In genomic region chr14:104749958-104750529, GRCh38 we compare ENCODE assay signal across 11 cellular contexts. TPM values are rescaled to one million over a fixed set of nuclear protein-coding genes. Genes with fewer than 3 reads are reported as not detected.
A peak's percentile ranks its signal among the peaks of the same experiment; 100 is the strongest.
DNase-seq lines count a peak whose midpoint lies in the region; ATAC-seq and TF ChIP-seq lines count a peak whose summit lies in the region.
"Had no signal": no experiment of that assay in that cellular context is flagged by ENCODE, and none has a peak within 500 bp of the region (broad histone marks: within the 10 kb centered on the region; RNA-seq: fewer than 3 reads in every experiment).

No MANE protein-coding gene starts in this region.

- H3K27me3 ChIP-seq in right cardiac atrium (ENCODE audit: control insufficient read depth, insufficient read depth), result no peaks in the 10 kb centered on the region
- H3K27me3 ChIP-seq in left ventricle myocardium inferior (ENCODE audit: low read depth), result no peaks in the 10 kb centered on the region
- H3K27me3 ChIP-seq in tibial artery, result no peaks in the 10 kb centered on the region

- H3K4me3 ChIP-seq in right cardiac atrium (ENCODE audit: low read length) (no peak overlapping the region), left ventricle myocardium inferior (no peak overlapping the region), tibial artery (peak overlapping the region in 1 of 2 donors; percentile 12)

- ATAC-seq in right cardiac atrium, result no peak
- ATAC-seq in GM21447 (IDR thresholded peaks at IDR 0.05; ENCODE audit: unreplicated experiment), result no peak

- DNase-seq in right cardiac atrium, result peak; percentile 8 to 53 (median 32)
- no peak for DNase-seq in left ventricle myocardium inferior
- DNase-seq in fibroblast of gingiva (ENCODE audit: low read depth), result peak; percentile 61
- DNase-seq in tibial artery, result no peak
- no peak for DNase-seq in caudate nucleus (lab: John Stamatoyannopoulos, UW)
- DNase-seq: ACHN; activated CD4-positive, CD25-positive, alpha-beta regulatory T cell; MM.1S; SHP77 treated with DMSO at 0.1 percent for 48 hours had no signal

- intact Hi-C loops in right cardiac atrium (cut with DNase I), result no loop called here
- intact Hi-C loops in left ventricle myocardium inferior (cut with micrococcal nuclease), result no loop called here
- intact Hi-C loops in tibial artery (cut with DNase I; ENCODE audit: low total_unique reads), result loop anchor here (10.0 kb wide), 1 partner anchor 725 kb away; the partner anchor contains the start of gene CRIP2

- peaks cover 2% of the 10 kb centered on the region for H3K4me1 ChIP-seq in right cardiac atrium (ENCODE audit: control insufficient read depth, insufficient read depth, low read length)
- peaks cover 43% of the 10 kb centered on the region for H3K4me1 ChIP-seq in left ventricle myocardium inferior
- peaks cover 6 to 88% (median 57%) of the 10 kb centered on the region in 4 donors for H3K4me1 ChIP-seq in tibial artery

- TF ChIP-seq CTCF in left ventricle myocardium inferior (IDR thresholded peaks at IDR 0.05; ENCODE audit: borderline replicate concordance) (no peak), tibial artery (IDR thresholded peaks at IDR 0.05) (no peak)

- 78% methylated on average over 12 of the region's 12 CpGs for WGBS in right cardiac atrium

- H3K27ac ChIP-seq in right cardiac atrium (ENCODE audit: low read length), result no peak overlapping the region
- H3K27ac ChIP-seq in left ventricle myocardium inferior (replicated peaks), result no peak overlapping the region
- peak overlapping the region; percentile 97 to 98 for H3K27ac ChIP-seq in tibial artery
- no peak overlapping the region for H3K27ac ChIP-seq in caudate nucleus (ENCODE audit: low read depth, low read length)

- H3K36me3 ChIP-seq in left ventricle myocardium inferior (peaks cover 13% of the 10 kb centered on the region), tibial artery (peaks cover 5 to 8% (median 6%) of the 10 kb centered on the region in 3 donors)

- no peaks in the 10 kb centered on the region for H3K9me3 ChIP-seq in right cardiac atrium (ENCODE audit: control insufficient read depth, low read length)
- H3K9me3 ChIP-seq in left ventricle myocardium inferior (replicated peaks), result no peaks in the 10 kb centered on the region
- no peaks in the 10 kb centered on the region for H3K9me3 ChIP-seq in tibial artery

RNA-seq across cellular contexts. Expression of gene SIVA1, which starts 2.9 kb away (rescaled TPM):
- total RNA-seq in right cardiac atrium (10 to 100 TPM; 74.6 to 88.5 (median 85.1) TPM), left ventricle myocardium inferior (55.6 TPM)
- polyA plus RNA-seq in right cardiac atrium, result 201 TPM

RNA-seq across cellular contexts. Expression of gene ADSS1, which starts 26.0 kb away (rescaled TPM):
- total RNA-seq in right cardiac atrium (100 to 1,000 TPM; 156 to 212 (median 188) TPM), left ventricle myocardium inferior (218 TPM)
- polyA plus RNA-seq in right cardiac atrium, result 217 TPM

RNA-seq across cellular contexts. Expression of gene AKT1, which starts 45.5 kb away (rescaled TPM):
- total RNA-seq in right cardiac atrium (100 to 1,000 TPM; 120 to 154 (median 126) TPM), left ventricle myocardium inferior (144 TPM)
- 101 TPM for polyA plus RNA-seq in right cardiac atrium

RNA-seq across cellular contexts. Expression of gene ZBTB42, which starts 50.9 kb away (rescaled TPM):
- 1 to 10 TPM; 6.0 to 7.7 (median 6.6) TPM for total RNA-seq in right cardiac atrium
- polyA plus RNA-seq in right cardiac atrium, result 5.3 TPM
- 5.7 TPM for total RNA-seq in left ventricle myocardium inferior
- polyA plus RNA-seq: neural cell had no signal

Comparison
In these comparisons a context has a peak if more than half of its experiments do, and no peak if none do; other contexts are left out.
1. DNase-seq: peak in right cardiac atrium (3 of 3) and fibroblast of gingiva (single experiment); none in left ventricle myocardium inferior (single experiment), tibial artery (0 of 2) and caudate nucleus (0 of 61).
2. H3K27ac ChIP-seq: peak in tibial artery (2 of 2); none in right cardiac atrium (single experiment), left ventricle myocardium inferior (single experiment) and caudate nucleus (single experiment).